Comparison of ENCODE assay signal across 26 cellular contexts in the genomic region with DNA sequence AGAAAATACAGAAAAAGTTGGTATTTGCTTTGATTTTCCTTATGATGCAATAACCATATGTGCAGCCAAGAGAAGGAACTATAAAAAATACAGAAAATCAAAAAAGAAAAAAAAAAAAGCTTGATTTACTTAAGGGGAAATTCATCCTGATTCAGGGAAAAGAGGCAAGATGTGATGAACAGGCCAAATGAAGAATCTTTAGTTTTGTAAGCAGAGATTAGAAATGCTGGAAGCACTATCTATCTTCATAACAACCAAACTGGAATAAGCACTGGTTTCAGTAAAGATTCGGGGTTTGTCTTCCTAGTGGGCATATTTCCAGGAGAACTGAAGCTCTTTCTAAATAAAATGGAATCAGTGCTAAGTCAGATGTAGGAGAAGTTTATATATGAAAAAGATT.
"Had no signal": no experiment of that assay in that cellular context is flagged by ENCODE, and none has a peak within 500 bp of the region (broad histone marks: within the 10 kb centered on the region; RNA-seq: fewer than 3 reads in every experiment).

No MANE protein-coding gene starts in this region.

- H3K27ac ChIP-seq: ascending aorta, breast epithelium, Peyer's patch, SJSA1 had no signal

- H3K9me2 ChIP-seq: SK-N-SH had no signal

- H3K9ac ChIP-seq: SK-N-SH had no signal

- DNase-seq: activated CD4-positive, alpha-beta T cell treated with anti-CD3 and anti-CD28 coated beads, Interleukin-2, amount 10 ng/mL, durations not matched to agents 24 days and 14 days; activated CD4-positive, alpha-beta T cell treated with anti-CD3 and anti-CD28 coated beads, Interleukin-2, amount 50 U/mL, for 4 hours; activated CD8-positive, alpha-beta T cell treated with anti-CD3 and anti-CD28 coated beads for 36 hours; activated effector memory CD4-positive, alpha-beta T cell treated with anti-CD3 and anti-CD28 coated beads, Interleukin-2, amount 50 U/mL, for 16 hours; activated naive CD4-positive, alpha-beta T cell; activated naive CD4-positive, alpha-beta T cell treated with anti-CD3 and anti-CD28 coated beads, Interleukin-2, amount 50 U/mL, for 16 hours; activated naive CD8-positive, alpha-beta T cell treated with anti-CD3 and anti-CD28 coated beads for 36 hours; activated T-cell treated with anti-CD3 and anti-CD28 coated beads, Interleukin-2, amount 50 U/mL, for 1 hour; activated T-cell treated with anti-CD3 and anti-CD28 coated beads, Interleukin-2, amount 50 U/mL, for 72 hours; amygdala; cerebellar nuclear complex; NCI-H1105; NCI-H1436; NCI-H1694; NCI-H1930; NCI-H2081 treated with DMSO at 0.1 percent for 48 hours; NCI-H345; NCI-H524 treated with DMSO at 0.1 percent for 48 hours; Peyer's patch; RPMI8226; SHP77 treated with DMSO at 0.1 percent for 48 hours; SK-N-SH had no signal

- H3K4me3 ChIP-seq: ascending aorta, breast epithelium, Peyer's patch, SJSA1 had no signal

- H3K27me3 ChIP-seq: ascending aorta, breast epithelium, Peyer's patch, SJSA1 had no signal

- H3K9me3 ChIP-seq: ascending aorta, Peyer's patch, SJSA1, SK-N-SH had no signal

- H3K36me3 ChIP-seq: ascending aorta, breast epithelium, Peyer's patch, SJSA1 had no signal

- H3K4me2 ChIP-seq: SK-N-SH had no signal

- ATAC-seq: activated CD8-positive, alpha-beta T cell treated with anti-CD3 and anti-CD28 coated beads for 36 hours; activated T-cell treated with anti-CD3 and anti-CD28 coated beads, Interleukin-2, amount 50 U/mL, for 72 hours; activated T-helper 17 cell treated with anti-CD3 and anti-CD28 coated beads, Interleukin-2, amount 50 U/mL, for 72 hours had no signal

- H3K4me1 ChIP-seq: ascending aorta, breast epithelium, Peyer's patch, SJSA1 had no signal
